Comparison of ENCODE assay signal across 10 cellular contexts in genomic region chr2:71932027-71932779, GRCh38.
"Had no signal": no experiment of that assay in that cellular context is flagged by ENCODE, and none has a peak within 500 bp of the region (broad histone marks: within the 10 kb centered on the region; RNA-seq: fewer than 3 reads in every experiment).

No MANE protein-coding gene starts in this region.

- H3K4me3 ChIP-seq: hepatocyte, mucosa of descending colon, thoracic aorta had no signal

- H3K27ac ChIP-seq: hepatocyte, thoracic aorta had no signal

- H3K27me3 ChIP-seq: hepatocyte had no signal

- ATAC-seq: mucosa of descending colon; natural killer cell treated with Interleukin-12 subunit alpha and Interleukin-12 subunit beta and Interleukin-15 and Interleukin-18, amount 100 ng/mL, for 72 hours; stimulated activated naive CD8-positive, alpha-beta T cell treated with anti-CD3 and anti-CD28 coated beads, Interleukin-15, amount 100 ng/mL, for 72 hours; T-helper 17 cell had no signal

- H3K9me3 ChIP-seq: mucosa of descending colon, thoracic aorta had no signal

- H3K36me3 ChIP-seq: thoracic aorta had no signal

- DNase-seq: activated T-cell treated with anti-CD3 and anti-CD28 coated beads, Interleukin-2, amount 50 U/mL, for 1 hour; erythroblast; kidney glomerular epithelial cell; mucosa of descending colon; stimulated activated CD4-positive, alpha-beta T cell treated with anti-CD3 and anti-CD28 coated beads, Interleukin-4, amount 100 ng/mL, for 24 hours; stimulated activated naive CD8-positive, alpha-beta T cell treated with anti-CD3 and anti-CD28 coated beads, Interleukin-15, amount 100 ng/mL, for 72 hours; T-helper 17 cell had no signal
